Comparison of ENCODE assay signal across 13 cellular contexts in the genomic region with DNA sequence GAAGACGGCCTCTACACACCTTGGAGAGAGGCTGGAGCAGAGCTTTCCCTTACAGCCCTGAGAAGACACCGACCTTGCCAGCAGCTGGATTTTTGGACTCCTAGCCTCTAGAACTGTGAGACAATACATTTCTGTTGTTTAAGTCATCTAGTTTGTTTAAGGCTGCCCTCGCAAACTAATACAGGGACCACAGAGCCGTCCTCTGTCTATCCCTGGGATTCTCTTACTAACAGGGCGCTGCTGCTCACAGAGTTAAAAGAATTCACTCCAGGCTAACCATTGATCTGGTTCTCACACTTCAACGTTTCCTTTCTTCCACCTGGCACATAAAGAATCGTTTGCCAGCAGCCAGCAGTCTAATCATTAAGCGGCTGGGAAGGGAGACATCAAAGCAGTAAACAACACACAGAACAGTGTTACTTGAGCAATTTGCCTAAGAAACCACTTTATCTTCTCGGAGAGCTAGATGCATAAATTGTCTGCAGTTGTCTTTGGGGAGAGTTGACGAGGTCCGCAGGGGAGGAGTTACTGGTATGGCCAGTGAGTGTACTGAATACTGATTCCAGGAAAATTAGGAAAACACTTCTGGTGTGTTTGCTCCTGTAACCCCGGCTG.
DNase-seq lines count a peak whose midpoint lies in the region; ATAC-seq and TF ChIP-seq lines count a peak whose summit lies in the region.
"Had no signal": no experiment of that assay in that cellular context is flagged by ENCODE, and none has a peak within 500 bp of the region (broad histone marks: within the 10 kb centered on the region; RNA-seq: fewer than 3 reads in every experiment).

No MANE protein-coding gene starts in this region.

- H3K4me3 Mint-ChIP-seq in mesothelial cell of epicardium, result peak overlapping the region; percentile 25
- H3K4me3 Mint-ChIP-seq: activated naive CD8-positive, alpha-beta T cell treated with anti-CD3 and anti-CD28 coated beads for 36 hours; CD14-positive monocyte; stimulated activated naive B cell treated with anti-CD40 and anti-IgM and Interleukin-4, amounts not matched to agents 10 μg/mL and 1 μg/mL and 100 μg/mL, for 72 hours; T-cell had no signal

- no peaks in the 10 kb centered on the region for H3K27me3 Mint-ChIP-seq in mesothelial cell of epicardium (ENCODE audit: low read depth)
- H3K27me3 Mint-ChIP-seq: activated naive CD8-positive, alpha-beta T cell treated with anti-CD3 and anti-CD28 coated beads for 36 hours had no signal

- peaks cover 25% of the 10 kb centered on the region for H3K4me1 Mint-ChIP-seq in mesothelial cell of epicardium
- H3K4me1 Mint-ChIP-seq: activated naive CD8-positive, alpha-beta T cell treated with anti-CD3 and anti-CD28 coated beads for 36 hours; CD14-positive monocyte; stimulated activated naive B cell treated with anti-CD40 and anti-IgM and Interleukin-4, amounts not matched to agents 10 μg/mL and 1 μg/mL and 100 μg/mL, for 72 hours; T-cell had no signal

- in situ Hi-C loops in Panc1 (cut with HindIII; ENCODE audit: low pct_unique_long_range_greater_than_20kb, low sequenced_read_pairs), result no loop called here

- no peaks in the 10 kb centered on the region for H3K27me3 ChIP-seq in Panc1 (ENCODE audit: control insufficient read depth, insufficient read depth, low read length)
- H3K27me3 ChIP-seq in subcutaneous abdominal adipose tissue (ENCODE audit: control insufficient read depth in 5 of 5, insufficient read depth in 4 of 5, low read length in 5 of 5), result no peaks in the 10 kb centered on the region

- DNase-seq in Panc1 (ENCODE audit: low read depth, low spot score) (no peak), epithelial cell of proximal tubule (ENCODE audit: low read depth) (peak; percentile 57), mesothelial cell of epicardium (ENCODE audit: low spot score in 2 of 2, unreplicated experiment in 2 of 2) (no peak), GOT3 (lab: John Stamatoyannopoulos, UW) (no peak), GDM1 (lab: John Stamatoyannopoulos, UW) (no peak), SK-N-DZ (ENCODE audit: low spot score) (no peak)
- DNase-seq: activated CD4-positive, alpha-beta T cell treated with anti-CD3 and anti-CD28 coated beads for 1 hour; activated naive CD8-positive, alpha-beta T cell treated with anti-CD3 and anti-CD28 coated beads for 36 hours; midbrain; stimulated activated naive B cell treated with anti-CD40 and anti-IgM and Interleukin-4, amounts not matched to agents 10 μg/mL and 1 μg/mL and 100 μg/mL, for 72 hours; T-cell had no signal

- no peak for TF ChIP-seq CTCF in Panc1 (IDR thresholded peaks at IDR 0.05)
- TF ChIP-seq CTCF in epithelial cell of proximal tubule (conservative IDR thresholded peaks at IDR 0.05; ENCODE audit: low read depth, low read length), result no peak
- TF ChIP-seq CTCF in mesothelial cell of epicardium (IDR thresholded peaks at IDR 0.05; ENCODE audit: unreplicated experiment), result no peak

- H3K27ac ChIP-seq in Panc1 (ENCODE audit: low read length) (no peak overlapping the region), subcutaneous abdominal adipose tissue (ENCODE audit: low read depth, low read length) (peak overlapping the region; percentile 49)

- H3K4me1 ChIP-seq in Panc1 (ENCODE audit: control insufficient read depth, insufficient read depth, low read length), result peaks cover 3% of the 10 kb centered on the region; the same call in 1 of the 2 replicates
- H3K4me1 ChIP-seq in subcutaneous abdominal adipose tissue (ENCODE audit: control insufficient read depth in 5 of 5, insufficient read depth in 5 of 5, low read length in 5 of 5), result peaks cover 0 to 33% (median 20%) of the 10 kb centered on the region in 5 donors

- H3K9me3 ChIP-seq in Panc1 (ENCODE audit: control insufficient read depth, insufficient read depth, low read depth, low read length), result peaks cover 4% of the 10 kb centered on the region; the same call in 1 of the 2 replicates
- peaks cover 0 to 13% (median 7%) of the 10 kb centered on the region in 5 donors for H3K9me3 ChIP-seq in subcutaneous abdominal adipose tissue (ENCODE audit: control insufficient read depth in 5 of 5, low read length in 5 of 5)

- H3K4me3 ChIP-seq in Panc1 (ENCODE audit: low read depth in 2 of 2, low read length in 2 of 2), result no peak overlapping the region
- peak overlapping the region; percentile 35 for H3K4me3 ChIP-seq in epithelial cell of proximal tubule (ENCODE audit: low read depth, low read length)
- peak overlapping the region in 3 of 5 donors; percentile 18 to 48 (median 37) for H3K4me3 ChIP-seq in subcutaneous abdominal adipose tissue (ENCODE audit: low read depth in 1 of 5, low read length in 5 of 5)

- BruUV-seq in Panc1 (replicated peaks; lab: Mats Ljungman, UMichigan), result no TSS peak

- CTCF ChIA-PET in Panc1 (lab: Charles Lee), result interaction anchor here (0.7 kb wide), 4 partner anchors 15 to 121 kb away, joined by 3 to 13 read pairs (median 8); no protein-coding TSS in a partner anchor

- H3K36me3 ChIP-seq in Panc1 (ENCODE audit: control insufficient read depth, insufficient read depth, low read length) (no peaks in the 10 kb centered on the region), subcutaneous abdominal adipose tissue (ENCODE audit: control insufficient read depth in 5 of 5, insufficient read depth in 5 of 5, low read length in 5 of 5) (no peaks in the 10 kb centered on the region)

- intact Hi-C loops in Panc1 (cut with micrococcal nuclease; ENCODE audit: unreplicated experiment), result no loop called here

- H3K27ac Mint-ChIP-seq in mesothelial cell of epicardium, result peak overlapping the region; percentile 85
- H3K27ac Mint-ChIP-seq: activated naive CD8-positive, alpha-beta T cell treated with anti-CD3 and anti-CD28 coated beads for 36 hours; CD14-positive monocyte; stimulated activated naive B cell treated with anti-CD40 and anti-IgM and Interleukin-4, amounts not matched to agents 10 μg/mL and 1 μg/mL and 100 μg/mL, for 72 hours; T-cell had no signal

- POLR2A ChIA-PET in Panc1 (lab: Charles Lee), result no interaction called here

- peaks cover 4% of the 10 kb centered on the region for H3K36me3 Mint-ChIP-seq in mesothelial cell of epicardium
- H3K36me3 Mint-ChIP-seq: activated naive CD8-positive, alpha-beta T cell treated with anti-CD3 and anti-CD28 coated beads for 36 hours; CD14-positive monocyte; T-cell had no signal

- peaks cover 8% of the 10 kb centered on the region for H3K9me3 Mint-ChIP-seq in mesothelial cell of epicardium
- H3K9me3 Mint-ChIP-seq: activated naive CD8-positive, alpha-beta T cell treated with anti-CD3 and anti-CD28 coated beads for 36 hours had no signal

- peak overlapping the region in 2 of 5 donors; percentile 42 to 56 for H3K9ac ChIP-seq in subcutaneous abdominal adipose tissue (ENCODE audit: low read length in 5 of 5)

- ATAC-seq in Panc1, result peak; percentile 67
- ATAC-seq: stimulated activated naive B cell treated with anti-CD40 and anti-IgM and Interleukin-4, amounts not matched to agents 10 μg/mL and 1 μg/mL and 100 μg/mL, for 72 hours; T-cell had no signal

Comparison
In these comparisons a context has a peak if more than half of its experiments do, and no peak if none do; other contexts are left out.
1. H3K4me3 ChIP-seq: peak in epithelial cell of proximal tubule (single experiment) and subcutaneous abdominal adipose tissue (3 of 5); none in Panc1 (0 of 2).